In the genomic region with DNA sequence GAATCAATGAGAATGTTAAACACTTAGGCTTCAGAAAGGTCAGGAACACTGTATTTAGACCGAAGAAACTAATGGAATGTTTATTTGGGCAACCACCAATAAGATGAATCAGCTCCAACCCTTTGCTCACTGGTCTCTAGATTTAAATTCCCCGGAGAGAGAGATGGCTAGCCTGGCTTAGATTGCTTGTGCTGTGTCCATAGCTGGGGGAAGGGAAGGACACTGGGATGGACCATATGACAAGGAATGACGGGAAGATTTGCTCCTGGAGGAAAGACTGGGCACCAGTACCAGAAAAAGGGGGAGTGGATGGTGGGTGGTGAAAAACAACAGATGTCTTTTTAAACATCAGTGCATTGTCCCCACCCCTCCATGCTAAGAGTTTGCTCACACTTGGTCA, we compare ENCODE assay signal across 14 cellular contexts.
DNase-seq lines count a peak whose midpoint lies in the region; ATAC-seq and TF ChIP-seq lines count a peak whose summit lies in the region.
"Had no signal": no experiment of that assay in that cellular context is flagged by ENCODE, and none has a peak within 500 bp of the region (broad histone marks: within the 10 kb centered on the region; RNA-seq: fewer than 3 reads in every experiment).

No MANE protein-coding gene starts in this region.

- H3K36me3 ChIP-seq in skeletal muscle satellite cell (ENCODE audit: insufficient read depth, low read length), result no peaks in the 10 kb centered on the region
- H3K36me3 ChIP-seq: gastrocnemius medialis had no signal

- H3K9ac ChIP-seq in skeletal muscle satellite cell (ENCODE audit: low read depth, low read length), result peak overlapping the region; percentile 41

- no peaks in the 10 kb centered on the region for H3K27me3 ChIP-seq in skeletal muscle satellite cell (ENCODE audit: control insufficient read depth, insufficient read depth, low read length)
- H3K27me3 ChIP-seq: gastrocnemius medialis had no signal

- peaks cover 28% of the 10 kb centered on the region for H3K4me1 ChIP-seq in skeletal muscle satellite cell (ENCODE audit: control insufficient read depth, insufficient read depth, low read length)

- H3K4me3 ChIP-seq in foreskin fibroblast (ENCODE audit: low read depth in 1 of 2, low read length in 2 of 2) (no peak overlapping the region), skeletal muscle satellite cell (ENCODE audit: low read length) (no peak overlapping the region)
- H3K4me3 ChIP-seq: coronary artery, gastrocnemius medialis had no signal

- peak; percentile 94 for ATAC-seq in SK-N-SH treated with all-trans-retinoic acid at 6 μM for 48 hours
- no peak for ATAC-seq in HG03135 (IDR thresholded peaks at IDR 0.05; ENCODE audit: unreplicated experiment)

- H3K9me3 ChIP-seq in skeletal muscle satellite cell (replicated peaks; ENCODE audit: low read length), result no peaks in the 10 kb centered on the region
- H3K9me3 ChIP-seq: gastrocnemius medialis had no signal

- H3K4me2 ChIP-seq in skeletal muscle satellite cell (ENCODE audit: low read length), result peak overlapping the region; percentile 66

- DNase-seq in GM04504 (ENCODE audit: low read depth), result peak; percentile 27
- DNase-seq in foreskin fibroblast, result peak; percentile 70 to 89
- DNase-seq in NCI-H69 (lab: John Stamatoyannopoulos, UW), result no peak
- no peak for DNase-seq in iPS-NIHi11 (ENCODE audit: low spot score)
- no peak for DNase-seq in DMS153 (lab: John Stamatoyannopoulos, UW)
- DNase-seq: activated naive CD4-positive, alpha-beta T cell treated with Interleukin-2 at 50 U/mL for 16 hours; gastrocnemius medialis; NCI-H1092 treated with DMSO at 0.1 percent for 48 hours; NCI-H524 treated with DMSO at 0.1 percent for 48 hours; trophoblast cell had no signal

- TF ChIP-seq CTCF in foreskin fibroblast (IDR thresholded peaks at IDR 0.05; ENCODE audit: low read depth, low read length), result no peak

TF ChIP-seq in SK-N-SH treated with all-trans-retinoic acid at 6 μM for 48 hours, 23 proteins besides CTCF, POLR2A, EP300 and RAD21:
- TF ChIP-seq SNAI2 (CRISPR knock-in tag; IDR thresholded peaks at IDR 0.05) (no peak), RARB (CRISPR knock-in tag; IDR thresholded peaks at IDR 0.05) (no peak), TOX (CRISPR knock-in tag; IDR thresholded peaks at IDR 0.05; ENCODE audit: borderline replicate concordance) (no peak), TCF4 (CRISPR knock-in tag; IDR thresholded peaks at IDR 0.05; ENCODE audit: borderline replicate concordance) (no peak), ZC3H10 (CRISPR knock-in tag; IDR thresholded peaks at IDR 0.05) (no peak), ESRRG (CRISPR knock-in tag; IDR thresholded peaks at IDR 0.05) (no peak), ARNTL (CRISPR knock-in tag; IDR thresholded peaks at IDR 0.05; ENCODE audit: borderline replicate concordance, low read depth) (no peak), ZFP30 (CRISPR knock-in tag; IDR thresholded peaks at IDR 0.05) (no peak), ZFP3 (CRISPR knock-in tag; IDR thresholded peaks at IDR 0.05) (no peak)
- TF ChIP-seq, protein P1, sequence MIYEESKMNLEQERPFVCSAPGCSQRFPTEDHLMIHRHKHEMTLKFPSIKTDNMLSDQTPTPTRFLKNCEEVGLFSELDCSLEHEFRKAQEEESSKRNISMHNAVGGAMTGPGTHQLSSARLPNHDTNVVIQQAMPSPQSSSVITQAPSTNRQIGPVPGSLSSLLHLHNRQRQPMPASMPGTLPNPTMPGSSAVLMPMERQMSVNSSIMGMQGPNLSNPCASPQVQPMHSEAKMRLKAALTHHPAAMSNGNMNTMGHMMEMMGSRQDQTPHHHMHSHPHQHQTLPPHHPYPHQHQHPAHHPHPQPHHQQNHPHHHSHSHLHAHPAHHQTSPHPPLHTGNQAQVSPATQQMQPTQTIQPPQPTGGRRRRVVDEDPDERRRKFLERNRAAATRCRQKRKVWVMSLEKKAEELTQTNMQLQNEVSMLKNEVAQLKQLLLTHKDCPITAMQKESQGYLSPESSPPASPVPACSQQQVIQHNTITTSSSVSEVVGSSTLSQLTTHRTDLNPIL (CRISPR knock-in tag; IDR thresholded peaks at IDR 0.05; ENCODE audit: low read depth), result no peak
- TF ChIP-seq, protein P2, sequence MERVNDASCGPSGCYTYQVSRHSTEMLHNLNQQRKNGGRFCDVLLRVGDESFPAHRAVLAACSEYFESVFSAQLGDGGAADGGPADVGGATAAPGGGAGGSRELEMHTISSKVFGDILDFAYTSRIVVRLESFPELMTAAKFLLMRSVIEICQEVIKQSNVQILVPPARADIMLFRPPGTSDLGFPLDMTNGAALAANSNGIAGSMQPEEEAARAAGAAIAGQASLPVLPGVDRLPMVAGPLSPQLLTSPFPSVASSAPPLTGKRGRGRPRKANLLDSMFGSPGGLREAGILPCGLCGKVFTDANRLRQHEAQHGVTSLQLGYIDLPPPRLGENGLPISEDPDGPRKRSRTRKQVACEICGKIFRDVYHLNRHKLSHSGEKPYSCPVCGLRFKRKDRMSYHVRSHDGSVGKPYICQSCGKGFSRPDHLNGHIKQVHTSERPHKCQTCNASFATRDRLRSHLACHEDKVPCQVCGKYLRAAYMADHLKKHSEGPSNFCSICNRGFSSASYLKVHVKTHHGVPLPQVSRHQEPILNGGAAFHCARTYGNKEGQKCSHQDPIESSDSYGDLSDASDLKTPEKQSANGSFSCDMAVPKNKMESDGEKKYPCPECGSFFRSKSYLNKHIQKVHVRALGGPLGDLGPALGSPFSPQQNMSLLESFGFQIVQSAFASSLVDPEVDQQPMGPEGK (CRISPR knock-in tag; IDR thresholded peaks at IDR 0.05; ENCODE audit: borderline replicate concordance), result no peak
TF ChIP-seq in SK-N-SH treated with all-trans-retinoic acid at 6 μM for 48 hours: peak in this region for 0.

Comparison
In these comparisons a context has a peak if more than half of its experiments do, and no peak if none do; other contexts are left out.
1. DNase-seq: peak in GM04504 (single experiment) and foreskin fibroblast (2 of 2); none in NCI-H69 (single experiment), iPS-NIHi11 (single experiment) and DMS153 (single experiment).